ENCODE assay signal across 29 cellular contexts in the genomic region with DNA sequence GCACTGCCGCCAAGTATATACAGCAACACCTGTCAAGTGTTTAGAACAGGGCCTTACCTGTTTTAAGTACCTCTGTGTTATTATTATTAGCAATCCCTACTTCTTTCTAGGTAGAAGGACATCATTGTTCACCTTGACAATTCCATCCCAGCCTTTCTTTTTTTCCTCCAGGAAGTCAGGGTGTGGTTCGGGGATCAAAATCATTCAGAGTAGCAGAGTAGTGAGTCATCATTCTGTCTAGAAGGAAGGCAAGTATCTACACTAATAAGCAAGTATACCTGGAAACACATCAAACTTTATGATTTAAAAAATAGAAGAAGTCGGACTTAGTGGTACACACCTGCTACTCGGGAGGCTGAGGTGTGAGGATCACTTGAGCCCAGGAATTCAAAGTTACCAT. TPM values are rescaled to one million over a fixed set of nuclear protein-coding genes. Genes with fewer than 3 reads are reported as not detected.
DNase-seq lines count a peak whose midpoint lies in the region; TF ChIP-seq lines count a peak whose summit lies in the region.
"Had no signal": no experiment of that assay in that cellular context is flagged by ENCODE, and none has a peak within 500 bp of the region (broad histone marks: within the 10 kb centered on the region; RNA-seq: fewer than 3 reads in every experiment).

No MANE protein-coding gene starts in this region.

- no TSS peak for BruUV-seq in MCF 10A (replicated peaks; lab: Mats Ljungman, UMichigan)

- intact Hi-C loops in MCF 10A (cut with micrococcal nuclease) (no loop called here), breast epithelium (cut with DNase I; ENCODE audit: low total_unique reads) (loop anchor here (10.0 kb wide), 1 partner anchor 1712 kb away; no protein-coding TSS in a partner anchor)

- H3K9me3 Mint-ChIP-seq in MCF 10A (ENCODE audit: unreplicated experiment) = no peaks in the 10 kb centered on the region
- no peaks in the 10 kb centered on the region for H3K9me3 Mint-ChIP-seq in CD8-positive, alpha-beta memory T cell
- H3K9me3 Mint-ChIP-seq in HFFc6 = no peaks in the 10 kb centered on the region
- H3K9me3 Mint-ChIP-seq: activated CD4-positive, alpha-beta T cell treated with anti-CD3 and anti-CD28 coated beads, Interleukin-2, amount 10 ng/mL, durations not matched to agents 7 days and 5 days; nephron; stimulated activated effector memory CD8-positive, alpha-beta T cell treated with anti-CD3 and anti-CD28 coated beads, Interleukin-12 subunit alpha, Interleukin-12 subunit beta, amount 100 ng/mL, for 72 hours; type B pancreatic cell had no signal

- CTCF ChIA-PET in MCF 10A (lab: Yijun Ruan, JAX) = no interaction called here
- CTCF ChIA-PET in CD8-positive, alpha-beta memory T cell (lab: Charles Lee) = no interaction called here

- no peaks in the 10 kb centered on the region for H3K27me3 ChIP-seq in breast epithelium
- no peaks in the 10 kb centered on the region for H3K27me3 ChIP-seq in CD8-positive, alpha-beta memory T cell (ENCODE audit: insufficient read depth, low read length, poor library complexity, severe bottlenecking)
- H3K27me3 ChIP-seq: cardiac muscle cell, heart left ventricle, SJCRH30 had no signal

- H3K4me1 Mint-ChIP-seq in MCF 10A (ENCODE audit: insufficient read depth, unreplicated experiment) (peaks cover 11% of the 10 kb centered on the region), HFFc6 (ENCODE audit: low read depth) (peaks cover 29% of the 10 kb centered on the region)
- H3K4me1 Mint-ChIP-seq in CD8-positive, alpha-beta memory T cell = no peaks in the 10 kb centered on the region
- H3K4me1 Mint-ChIP-seq: activated CD4-positive, alpha-beta T cell treated with anti-CD3 and anti-CD28 coated beads, Interleukin-2, amount 10 ng/mL, durations not matched to agents 7 days and 5 days; nephron; stimulated activated effector memory CD8-positive, alpha-beta T cell treated with anti-CD3 and anti-CD28 coated beads, Interleukin-12 subunit alpha, Interleukin-12 subunit beta, amount 100 ng/mL, for 72 hours had no signal

- no peaks in the 10 kb centered on the region for H3K4me1 ChIP-seq in breast epithelium
- H3K4me1 ChIP-seq in CD8-positive, alpha-beta memory T cell (ENCODE audit: insufficient read depth, low read length) = no peaks in the 10 kb centered on the region
- H3K4me1 ChIP-seq: SJCRH30 had no signal

- no peaks in the 10 kb centered on the region for H3K36me3 ChIP-seq in breast epithelium
- H3K36me3 ChIP-seq in CD8-positive, alpha-beta memory T cell (ENCODE audit: insufficient read depth, low read length) = no peaks in the 10 kb centered on the region
- H3K36me3 ChIP-seq: cardiac muscle cell, heart left ventricle, SJCRH30 had no signal

- H3K9me3 ChIP-seq in breast epithelium = no peaks in the 10 kb centered on the region
- H3K9me3 ChIP-seq in CD8-positive, alpha-beta memory T cell (ENCODE audit: low read length) = no peaks in the 10 kb centered on the region
- H3K9me3 ChIP-seq: heart left ventricle, SJCRH30 had no signal

- H3K36me3 Mint-ChIP-seq in MCF 10A (ENCODE audit: insufficient read depth, unreplicated experiment) (no peaks in the 10 kb centered on the region), HFFc6 (ENCODE audit: low read depth) (no peaks in the 10 kb centered on the region)
- H3K36me3 Mint-ChIP-seq in CD8-positive, alpha-beta memory T cell = no peaks in the 10 kb centered on the region
- H3K36me3 Mint-ChIP-seq: activated naive CD8-positive, alpha-beta T cell; CD14-positive monocyte; stimulated activated effector memory CD8-positive, alpha-beta T cell treated with anti-CD3 and anti-CD28 coated beads, Interleukin-12 subunit alpha, Interleukin-12 subunit beta, amount 100 ng/mL, for 72 hours; type B pancreatic cell had no signal

- H3K27ac Mint-ChIP-seq in MCF 10A (ENCODE audit: low read depth, unreplicated experiment) (no peak overlapping the region), HFFc6 (no peak overlapping the region)
- no peak overlapping the region for H3K27ac Mint-ChIP-seq in CD8-positive, alpha-beta memory T cell
- H3K27ac Mint-ChIP-seq: activated CD4-positive, alpha-beta T cell treated with anti-CD3 and anti-CD28 coated beads, Interleukin-2, amount 10 ng/mL, durations not matched to agents 7 days and 5 days; activated naive CD8-positive, alpha-beta T cell; CD14-positive monocyte; nephron; stimulated activated effector memory CD8-positive, alpha-beta T cell treated with anti-CD3 and anti-CD28 coated beads, Interleukin-12 subunit alpha, Interleukin-12 subunit beta, amount 100 ng/mL, for 72 hours; type B pancreatic cell had no signal

- H3K27me3 Mint-ChIP-seq in MCF 10A (ENCODE audit: insufficient read depth, unreplicated experiment) (no peaks in the 10 kb centered on the region), HFFc6 (ENCODE audit: insufficient read depth) (peaks cover 7% of the 10 kb centered on the region)
- peaks cover 13 to 38% of the 10 kb centered on the region in 2 donors for H3K27me3 Mint-ChIP-seq in CD8-positive, alpha-beta memory T cell
- H3K27me3 Mint-ChIP-seq: type B pancreatic cell had no signal

- no peak overlapping the region for H3K27ac ChIP-seq in breast epithelium
- no peak overlapping the region for H3K27ac ChIP-seq in CD8-positive, alpha-beta memory T cell (ENCODE audit: low read depth, low read length)
- H3K27ac ChIP-seq: cardiac muscle cell, coronary artery, heart left ventricle, SJCRH30 had no signal

- DNase-seq in MCF 10A (ENCODE audit: unreplicated experiment) = peak; percentile 48
- DNase-seq in breast epithelium (ENCODE audit: low spot score in 2 of 2) = no peak
- DNase-seq in SW480 (ENCODE audit: low spot score) = peak; percentile 63
- DNase-seq in iris pigment epithelial cell (ENCODE audit: low read depth) = peak; percentile 3
- no peak for DNase-seq in NCI-H187 treated with DMSO at 0.1 percent for 48 hours (lab: John Stamatoyannopoulos, UW)
- no peak for DNase-seq in CD8-positive, alpha-beta memory T cell
- no peak for DNase-seq in HFFc6
- DNase-seq in pons (ENCODE audit: low spot score) = no peak
- DNase-seq: 8988T; activated CD4-positive, alpha-beta T cell treated with anti-CD3 and anti-CD28 coated beads, Interleukin-2, amount 10 ng/mL, durations not matched to agents 7 days and 5 days; activated effector memory CD4-positive, alpha-beta T cell treated with Interleukin-2 at 50 U/mL for 16 hours; effector CD8-positive, alpha-beta T cell; erythroblast; GOT3; heart left ventricle; Karpas-422; MV-4-11; NCI-H1436; NCI-H446 treated with DMSO at 0.1 percent for 48 hours; NCI-H774; SJCRH30 had no signal

- POLR2A ChIA-PET in MCF 10A (lab: Yijun Ruan, JAX) = interaction anchor here (1.4 kb wide), 2 partner anchors 12 to 25 kb away, joined by 3 to 4 read pairs; no protein-coding TSS in a partner anchor
- POLR2A ChIA-PET in CD8-positive, alpha-beta memory T cell (lab: Charles Lee) = no interaction called here

- H3K4me3 Mint-ChIP-seq in MCF 10A (ENCODE audit: unreplicated experiment) (no peak overlapping the region), HFFc6 (no peak overlapping the region)
- H3K4me3 Mint-ChIP-seq in CD8-positive, alpha-beta memory T cell = no peak overlapping the region
- H3K4me3 Mint-ChIP-seq: activated CD4-positive, alpha-beta T cell treated with anti-CD3 and anti-CD28 coated beads, Interleukin-2, amount 10 ng/mL, durations not matched to agents 7 days and 5 days; activated naive CD8-positive, alpha-beta T cell; CD14-positive monocyte; nephron; stimulated activated effector memory CD8-positive, alpha-beta T cell treated with anti-CD3 and anti-CD28 coated beads, Interleukin-12 subunit alpha, Interleukin-12 subunit beta, amount 100 ng/mL, for 72 hours; type B pancreatic cell had no signal

- TF ChIP-seq POLR2A in breast epithelium (IDR thresholded peaks at IDR 0.05) = no peak

- no peak for TF ChIP-seq CTCF in MCF 10A (IDR thresholded peaks at IDR 0.05; ENCODE audit: unreplicated experiment)
- no peak for TF ChIP-seq CTCF in breast epithelium (IDR thresholded peaks at IDR 0.05)
- no peak for TF ChIP-seq CTCF in HFFc6 (IDR thresholded peaks at IDR 0.05)

- no peak overlapping the region for H3K4me3 ChIP-seq in breast epithelium
- H3K4me3 ChIP-seq in CD8-positive, alpha-beta memory T cell (ENCODE audit: low read length) = no peak overlapping the region
- H3K4me3 ChIP-seq: cardiac muscle cell, coronary artery, heart left ventricle, lung, SJCRH30 had no signal

RNA-seq across cellular contexts. Expression of a gene that starts 25.5 kb away (rescaled TPM):
- total RNA-seq in MCF 10A (2022) = 173 and 210 TPM in 2 replicates
- total RNA-seq in breast epithelium = 100 to 1,000 TPM; 117 to 138 (median 134) TPM
- total RNA-seq in CD8-positive, alpha-beta memory T cell = 100 to 1,000 TPM; 170 to 206 TPM
- polyA plus RNA-seq in CD8-positive, alpha-beta memory T cell = 170 TPM
- total RNA-seq in HFFc6 (2021; fragmentation: NEBNext Ultra II Directional; extraction: Animal tissue kit (Norgen Biotek cat#: 25700)) = 100 to 1,000 TPM; 216 to 311 (median 275) TPM

Comparison
In these comparisons a context has a peak if more than half of its experiments do, and no peak if none do; other contexts are left out.
1. DNase-seq: peak in MCF 10A (single experiment), SW480 (single experiment) and iris pigment epithelial cell (single experiment); none in breast epithelium (0 of 2), NCI-H187 treated with DMSO at 0.1 percent for 48 hours (single experiment), CD8-positive, alpha-beta memory T cell (0 of 5), HFFc6 (single experiment) and pons (single experiment).